ENCODE assay signal across 13 cellular contexts in genomic region chr19:39968789-39969188, GRCh38. TPM values are rescaled to one million over a fixed set of nuclear protein-coding genes. Genes with fewer than 3 reads are reported as not detected.
DNase-seq lines count a peak whose midpoint lies in the region; ATAC-seq and TF ChIP-seq lines count a peak whose summit lies in the region.
"Had no signal": no experiment of that assay in that cellular context is flagged by ENCODE, and none has a peak within 500 bp of the region (broad histone marks: within the 10 kb centered on the region; RNA-seq: fewer than 3 reads in every experiment).

No MANE protein-coding gene starts in this region.

- H3K4me3 ChIP-seq in esophagus squamous epithelium = no peak overlapping the region
- H3K4me3 ChIP-seq: lung had no signal

- H3K27me3 ChIP-seq in esophagus squamous epithelium = no peaks in the 10 kb centered on the region

- peak overlapping the region; percentile 98 for H3K27ac Mint-ChIP-seq in activated T-cell treated with anti-CD3 and anti-CD28 coated beads, Interleukin-2, amount 50 U/mL, for 24 hours
- peak overlapping the region; percentile 98 for H3K27ac Mint-ChIP-seq in activated CD4-positive, alpha-beta memory T cell treated with anti-CD3 and anti-CD28 coated beads for 36 hours

- peaks cover 3 to 17% (median 4%) of the 10 kb centered on the region in 3 donors for H3K36me3 ChIP-seq in esophagus squamous epithelium

- peaks cover 54% of the 10 kb centered on the region for H3K36me3 Mint-ChIP-seq in activated T-cell treated with anti-CD3 and anti-CD28 coated beads, Interleukin-2, amount 50 U/mL, for 24 hours (ENCODE audit: low read depth)
- peaks cover 23% of the 10 kb centered on the region for H3K36me3 Mint-ChIP-seq in activated CD4-positive, alpha-beta memory T cell treated with anti-CD3 and anti-CD28 coated beads for 36 hours

- H3K9me3 ChIP-seq in esophagus squamous epithelium = no peaks in the 10 kb centered on the region

- intact Hi-C loops in activated CD4-positive, alpha-beta memory T cell treated with anti-CD3 and anti-CD28 coated beads for 36 hours (cut with micrococcal nuclease) = no loop called here
- intact Hi-C loops in esophagus squamous epithelium (cut with DNase I) = no loop called here

- peaks cover 18 to 30% (median 19%) of the 10 kb centered on the region in 3 donors for H3K4me1 ChIP-seq in esophagus squamous epithelium

- no peaks in the 10 kb centered on the region for H3K9me3 Mint-ChIP-seq in activated T-cell treated with anti-CD3 and anti-CD28 coated beads, Interleukin-2, amount 50 U/mL, for 24 hours
- H3K9me3 Mint-ChIP-seq in activated CD4-positive, alpha-beta memory T cell treated with anti-CD3 and anti-CD28 coated beads for 36 hours = no peaks in the 10 kb centered on the region

- H3K27ac ChIP-seq in esophagus squamous epithelium = peak overlapping the region; percentile 53 to 95 (median 94)
- H3K27ac ChIP-seq: parathyroid adenoma had no signal

- DNase-seq in activated T-cell treated with anti-CD3 and anti-CD28 coated beads, Interleukin-2, amount 50 U/mL, for 24 hours = no peak
- DNase-seq in activated T-cell treated with anti-CD3 and anti-CD28 coated beads for 4 hours (no peak), esophagus squamous epithelium (lab: John Stamatoyannopoulos, UW) (no peak), DMS53 (lab: John Stamatoyannopoulos, UW) (no peak), cerebellar cortex (ENCODE audit: low spot score) (no peak)
- DNase-seq in activated CD4-positive, alpha-beta memory T cell treated with anti-CD3 and anti-CD28 coated beads for 36 hours = no peak
- DNase-seq in stimulated activated naive CD8-positive, alpha-beta T cell treated with anti-CD3 and anti-CD28 coated beads, Interleukin-15, Interleukin-2, amounts not matched to agents 100 U/mL and 50 U/mL, for 24 hours = peak; percentile 2
- no peak for DNase-seq in stimulated activated CD4-positive, alpha-beta T cell treated with anti-CD3 and anti-CD28 coated beads, Interleukin-1b, Interleukin-23, amount 100 ng/mL, for 48 hours
- DNase-seq: hypothalamus, NCI-H2227 treated with DMSO at 0.1 percent for 48 hours had no signal

- WGBS in esophagus squamous epithelium, 2 donors = 90 to 93% methylated on average over 5 to 12 of the region's 15 CpGs

- peak overlapping the region; percentile 99 for H3K4me3 Mint-ChIP-seq in activated T-cell treated with anti-CD3 and anti-CD28 coated beads, Interleukin-2, amount 50 U/mL, for 24 hours
- peak overlapping the region; percentile 95 for H3K4me3 Mint-ChIP-seq in activated CD4-positive, alpha-beta memory T cell treated with anti-CD3 and anti-CD28 coated beads for 36 hours

- POLR2A ChIA-PET in activated CD4-positive, alpha-beta memory T cell treated with anti-CD3 and anti-CD28 coated beads for 36 hours (lab: Charles Lee) = interaction anchor here (0.9 to 2.9 kb wide), 4 partner anchors 8 to 31 kb away, joined by 3 to 11 read pairs (median 3); partner anchors contain the start of gene ZNF546

- CTCF ChIA-PET in activated CD4-positive, alpha-beta memory T cell treated with anti-CD3 and anti-CD28 coated beads for 36 hours (lab: Charles Lee) = interaction anchor here (0.6 to 3.1 kb wide), 3 partner anchors 26 to 54 kb away, joined by 3 to 24 read pairs (median 15); no protein-coding TSS in a partner anchor

- TF ChIP-seq POLR2A in esophagus squamous epithelium (IDR thresholded peaks at IDR 0.05) = no peak

- no peaks in the 10 kb centered on the region for H3K27me3 Mint-ChIP-seq in activated T-cell treated with anti-CD3 and anti-CD28 coated beads, Interleukin-2, amount 50 U/mL, for 24 hours
- H3K27me3 Mint-ChIP-seq in activated CD4-positive, alpha-beta memory T cell treated with anti-CD3 and anti-CD28 coated beads for 36 hours = no peaks in the 10 kb centered on the region

- no peak for ATAC-seq in stimulated activated naive CD8-positive, alpha-beta T cell treated with anti-CD3 and anti-CD28 coated beads, Interleukin-15, Interleukin-2, amounts not matched to agents 100 U/mL and 50 U/mL, for 24 hours
- ATAC-seq: Panc1 had no signal

- peaks cover 55% of the 10 kb centered on the region for H3K4me1 Mint-ChIP-seq in activated T-cell treated with anti-CD3 and anti-CD28 coated beads, Interleukin-2, amount 50 U/mL, for 24 hours (ENCODE audit: low read depth)
- H3K4me1 Mint-ChIP-seq in activated CD4-positive, alpha-beta memory T cell treated with anti-CD3 and anti-CD28 coated beads for 36 hours (ENCODE audit: low read depth) = peaks cover 51% of the 10 kb centered on the region

- TF ChIP-seq CTCF in esophagus squamous epithelium (IDR thresholded peaks at IDR 0.05) = no peak

RNA-seq across cellular contexts. Expression of gene PSMC4, which starts 2.2 kb away (rescaled TPM):
- total RNA-seq in activated CD4-positive, alpha-beta memory T cell treated with anti-CD3 and anti-CD28 coated beads for 36 hours = 100 to 1,000 TPM; 105 to 107 TPM
- 100 to 1,000 TPM in 1 of 4 donors, 10 to 100 TPM in 3; 80.1 to 112 (median 94.8) TPM for total RNA-seq in esophagus squamous epithelium

RNA-seq across cellular contexts. Expression of gene ZNF546, which starts 28.1 kb away (rescaled TPM):
- total RNA-seq in activated CD4-positive, alpha-beta memory T cell treated with anti-CD3 and anti-CD28 coated beads for 36 hours = 1 to 10 TPM; 4.2 to 5.5 TPM
- 1 to 10 TPM in 1 of 4 donors, under 1 TPM in 3; 0.53 to 2.5 (median 0.80) TPM for total RNA-seq in esophagus squamous epithelium

RNA-seq across cellular contexts. Expression of gene FCGBP, which starts 34.4 kb away (rescaled TPM):
- 1 to 10 TPM; 3.6 TPM for total RNA-seq in activated CD4-positive, alpha-beta memory T cell treated with anti-CD3 and anti-CD28 coated beads for 36 hours
- 10 to 100 TPM in 3 of 4 donors, 1 to 10 TPM in 1; 5.7 to 79.9 (median 41.0) TPM for total RNA-seq in esophagus squamous epithelium
